Comparison of ENCODE assay signal across 22 cellular contexts in the genomic region with DNA sequence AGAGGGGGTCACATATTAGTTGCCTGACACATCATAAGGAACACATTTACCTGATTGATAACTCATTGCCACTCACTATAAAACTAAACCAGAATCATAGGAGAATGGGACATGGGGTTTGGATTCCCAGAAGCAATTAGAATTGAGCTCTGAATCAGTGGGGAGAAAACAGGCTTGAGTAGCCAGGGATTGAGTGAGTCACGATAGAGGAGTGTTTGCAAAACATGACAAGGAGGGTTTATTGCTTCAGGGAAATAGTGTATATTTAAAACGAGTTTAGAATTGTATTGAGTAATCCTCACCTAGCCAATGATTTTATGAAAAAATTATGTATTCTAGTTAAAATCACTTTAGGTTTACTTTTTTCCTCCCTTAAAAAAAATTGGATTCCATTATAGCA.
A peak's percentile ranks its signal among the peaks of the same experiment; 100 is the strongest.
DNase-seq lines count a peak whose midpoint lies in the region; ATAC-seq and TF ChIP-seq lines count a peak whose summit lies in the region.
"Had no signal": no experiment of that assay in that cellular context is flagged by ENCODE, and none has a peak within 500 bp of the region (broad histone marks: within the 10 kb centered on the region; RNA-seq: fewer than 3 reads in every experiment).

No MANE protein-coding gene starts in this region.

- H3K9me3 Mint-ChIP-seq in stimulated activated effector memory CD8-positive, alpha-beta T cell treated with anti-CD3 and anti-CD28 coated beads, Interleukin-12 subunit alpha, Interleukin-12 subunit beta, amount 100 ng/mL, for 72 hours: peaks cover 11% of the 10 kb centered on the region
- H3K9me3 Mint-ChIP-seq: dendritic cell treated with granulocyte-macrophage colony-stimulating factor and Interleukin-4, amounts not matched to agents 40 ng/mL and 50 ng/mL, for 4 days; mesothelial cell of epicardium; neural progenitor cell; T-helper 2 cell treated with Interferon-gamma antibody and Interleukin-4, amounts not matched to agents 5 μg/mL and 100 μg/mL, for 36 hours had no signal

- H3K4me3 ChIP-seq in AG10803 (ENCODE audit: low read length): no peak overlapping the region
- no peak overlapping the region for H3K4me3 ChIP-seq in cardiac fibroblast (replicated peaks in 1 of 2; ENCODE audit: low read depth in 2 of 2, low read length in 2 of 2)
- H3K4me3 ChIP-seq: neural progenitor cell had no signal

- H3K27ac Mint-ChIP-seq in stimulated activated effector memory CD8-positive, alpha-beta T cell treated with anti-CD3 and anti-CD28 coated beads, Interleukin-12 subunit alpha, Interleukin-12 subunit beta, amount 100 ng/mL, for 72 hours: no peak overlapping the region
- H3K27ac Mint-ChIP-seq: CD8-positive, alpha-beta memory T cell; dendritic cell treated with granulocyte-macrophage colony-stimulating factor and Interleukin-4, amounts not matched to agents 40 ng/mL and 50 ng/mL, for 4 days; mesothelial cell of epicardium; neural progenitor cell; T-helper 2 cell treated with Interferon-gamma antibody and Interleukin-4, amounts not matched to agents 5 μg/mL and 100 μg/mL, for 36 hours had no signal

- TF ChIP-seq CTCF in AG10803 (conservative IDR thresholded peaks at IDR 0.05; ENCODE audit: low read length): no peak
- no peak for TF ChIP-seq CTCF in cardiac fibroblast (IDR thresholded peaks at IDR 0.05; ENCODE audit: low read depth, low read length)

- no peak overlapping the region for H3K4me3 Mint-ChIP-seq in stimulated activated effector memory CD8-positive, alpha-beta T cell treated with anti-CD3 and anti-CD28 coated beads, Interleukin-12 subunit alpha, Interleukin-12 subunit beta, amount 100 ng/mL, for 72 hours
- H3K4me3 Mint-ChIP-seq: CD8-positive, alpha-beta memory T cell; dendritic cell treated with granulocyte-macrophage colony-stimulating factor and Interleukin-4, amounts not matched to agents 40 ng/mL and 50 ng/mL, for 4 days; mesothelial cell of epicardium; neural progenitor cell; T-helper 2 cell treated with Interferon-gamma antibody and Interleukin-4, amounts not matched to agents 5 μg/mL and 100 μg/mL, for 36 hours had no signal

- H3K36me3 Mint-ChIP-seq in stimulated activated effector memory CD8-positive, alpha-beta T cell treated with anti-CD3 and anti-CD28 coated beads, Interleukin-12 subunit alpha, Interleukin-12 subunit beta, amount 100 ng/mL, for 72 hours: no peaks in the 10 kb centered on the region
- H3K36me3 Mint-ChIP-seq: CD8-positive, alpha-beta memory T cell; mesothelial cell of epicardium; neural progenitor cell had no signal

- DNase-seq in AG10803 (ENCODE audit: low read depth) (peak; percentile 31), LHCN-M2 (ENCODE audit: low read depth) (peak; percentile 42), cardiac fibroblast (ENCODE audit: low read depth in 2 of 2) (peak; percentile 13 to 37), kidney glomerular epithelial cell (lab: John Stamatoyannopoulos, UW) (peak; percentile 37), mucosa of gallbladder (ENCODE audit: low spot score) (no peak), A172 (ENCODE audit: low spot score) (no peak)
- no peak for DNase-seq in stimulated activated effector memory CD8-positive, alpha-beta T cell treated with anti-CD3 and anti-CD28 coated beads, Interleukin-12 subunit alpha, Interleukin-12 subunit beta, amount 100 ng/mL, for 72 hours (ENCODE audit: low spot score in 2 of 2)
- DNase-seq: ACHN; activated effector memory CD4-positive, alpha-beta T cell treated with Interleukin-2 at 50 U/mL for 16 hours; aorta; CD8-positive, alpha-beta memory T cell; GDM1; KBM-7; NCI-H1105; NCI-H2107; NCI-H69; OCI-M1 had no signal

- ATAC-seq in stimulated activated effector memory CD8-positive, alpha-beta T cell treated with anti-CD3 and anti-CD28 coated beads, Interleukin-12 subunit alpha, Interleukin-12 subunit beta, amount 100 ng/mL, for 72 hours: no peak
- no peak for ATAC-seq in HG03159 (IDR thresholded peaks at IDR 0.05; ENCODE audit: unreplicated experiment)

- no peaks in the 10 kb centered on the region for H3K4me1 Mint-ChIP-seq in stimulated activated effector memory CD8-positive, alpha-beta T cell treated with anti-CD3 and anti-CD28 coated beads, Interleukin-12 subunit alpha, Interleukin-12 subunit beta, amount 100 ng/mL, for 72 hours
- H3K4me1 Mint-ChIP-seq: CD8-positive, alpha-beta memory T cell had no signal

Comparison
In these comparisons a context has a peak if more than half of its experiments do, and no peak if none do; other contexts are left out.
1. DNase-seq: peak in AG10803 (single experiment), LHCN-M2 (single experiment), cardiac fibroblast (2 of 2) and kidney glomerular epithelial cell (single experiment); none in mucosa of gallbladder (single experiment), A172 (single experiment) and stimulated activated effector memory CD8-positive, alpha-beta T cell treated with anti-CD3 and anti-CD28 coated beads, Interleukin-12 subunit alpha, Interleukin-12 subunit beta, amount 100 ng/mL, for 72 hours (0 of 2).